ENCODE assay signal across 8 cellular contexts in the genomic region with DNA sequence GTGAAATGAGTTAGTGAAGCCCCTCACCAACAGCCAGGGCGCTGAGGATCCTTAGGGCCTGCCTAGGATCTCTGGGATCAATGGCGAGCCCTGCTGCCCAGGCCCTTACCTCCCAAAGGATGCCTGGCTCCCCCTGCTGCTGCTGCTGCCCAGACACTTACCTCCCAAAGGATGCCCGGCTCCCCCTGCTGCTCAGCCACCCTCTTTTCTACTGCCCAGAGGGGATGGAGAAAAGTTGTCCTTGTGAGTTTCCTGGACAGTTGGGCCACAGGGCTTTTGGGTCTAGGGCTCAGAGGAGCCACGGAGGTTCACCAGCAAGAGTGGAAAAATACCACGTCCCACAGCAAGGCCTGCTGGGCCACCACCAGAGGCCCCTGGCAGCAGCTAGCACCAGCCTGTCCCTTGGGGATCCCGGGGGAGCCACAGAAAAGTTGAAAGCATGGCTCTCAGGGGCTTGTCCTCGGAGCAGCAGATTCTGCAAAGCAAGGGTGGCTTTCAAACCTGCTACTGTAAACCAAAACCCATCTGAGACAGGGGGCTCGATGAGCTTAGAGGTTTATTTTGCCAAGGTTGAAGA. TPM values are rescaled to one million over a fixed set of nuclear protein-coding genes. Genes with fewer than 3 reads are reported as not detected.
DNase-seq lines count a peak whose midpoint lies in the region; ATAC-seq and TF ChIP-seq lines count a peak whose summit lies in the region.

No MANE protein-coding gene starts in this region.

- no peaks in the 10 kb centered on the region for H3K9me3 ChIP-seq in PC-3 (ENCODE audit: low read length)

- CTCF ChIA-PET in PC-3 (lab: Charles Lee), result interaction anchor here (1.0 to 1.9 kb wide), 4 partner anchors 10 to 258 kb away, joined by 5 to 20 read pairs (median 11); partner anchors contain the start of gene SLC6A6

- no peak overlapping the region for H2AFZ ChIP-seq in PC-3 (ENCODE audit: low read length)

- H3K27ac ChIP-seq in PC-3 (ENCODE audit: low read length), result no peak overlapping the region

- peak; percentile 74 for ATAC-seq in GM21786 (IDR thresholded peaks at IDR 0.05; ENCODE audit: unreplicated experiment)
- peak; percentile 73 for ATAC-seq in PC-3
- ATAC-seq in GM19467 (IDR thresholded peaks at IDR 0.05; ENCODE audit: unreplicated experiment), result no peak
- ATAC-seq in HG03521 (IDR thresholded peaks at IDR 0.05; ENCODE audit: unreplicated experiment), result no peak

- no peak overlapping the region for H3K4me3 ChIP-seq in PC-3 (ENCODE audit: low read length)

- peaks cover 12% of the 10 kb centered on the region for H3K4me1 ChIP-seq in PC-3 (ENCODE audit: insufficient read depth, low read length)

- no peaks in the 10 kb centered on the region for H3K79me2 ChIP-seq in PC-3 (ENCODE audit: low read length)

- DNase-seq in COR-L47 (lab: John Stamatoyannopoulos, UW), result peak; percentile 46
- DNase-seq in PC-3, result peak; percentile 74
- peak in 40 of 58 donors; percentile 11 to 65 (median 34) for DNase-seq in anterior cingulate cortex (lab: John Stamatoyannopoulos, UW)
- peak; percentile 76 for DNase-seq in hepatic stellate cell (ENCODE audit: low spot score)
- peak; percentile 25 for DNase-seq in stimulated activated CD4-positive, alpha-beta T cell treated with anti-CD3 and anti-CD28 coated beads, Interleukin-2, amount 100 ng/mL, for 4 hours (ENCODE audit: low read depth)

- no peaks in the 10 kb centered on the region for H3K9me2 ChIP-seq in PC-3 (replicated peaks; ENCODE audit: low read length)

- intact Hi-C loops in PC-3 (cut with micrococcal nuclease), result loop anchor here (1.0 kb wide), 1 partner anchor 201 kb away; no protein-coding TSS in a partner anchor

- H3K4me2 ChIP-seq in PC-3 (ENCODE audit: low read length), result no peak overlapping the region

- peaks cover 6% of the 10 kb centered on the region for H3F3A ChIP-seq in PC-3 (ENCODE audit: low read length, unreplicated experiment)

- no TSS peak for BruUV-seq in PC-3 (replicated peaks; lab: Mats Ljungman, UMichigan)

- peak; percentile 97 for TF ChIP-seq CTCF in PC-3 (conservative IDR thresholded peaks at IDR 0.05; ENCODE audit: low read depth, low read length)

- H3K27me3 ChIP-seq in PC-3 (ENCODE audit: low read length), result no peaks in the 10 kb centered on the region

- no peak overlapping the region for H3K9ac ChIP-seq in PC-3 (ENCODE audit: low read length)

- no peaks in the 10 kb centered on the region for H4K20me1 ChIP-seq in PC-3 (ENCODE audit: low read length)

- H3K36me3 ChIP-seq in PC-3 (ENCODE audit: low read depth, low read length), result peaks cover 18% of the 10 kb centered on the region

- POLR2A ChIA-PET in PC-3 (lab: Charles Lee; ENCODE audit: unreplicated experiment), result no interaction called here

RNA-seq across cellular contexts. Expression of gene SLC6A6, which starts 59.4 kb away (rescaled TPM):
- total RNA-seq in PC-3 (2014; rRNA removed), result 28.1 and 31.9 TPM in 2 replicates

Comparison
In these comparisons a context has a peak if more than half of its experiments do, and no peak if none do; other contexts are left out.
1. DNase-seq: peak in every context shown above with its lines; median percentile 76 in hepatic stellate cell; 74 in PC-3; 46 in COR-L47; 34 in anterior cingulate cortex; 25 in stimulated activated CD4-positive, alpha-beta T cell treated with anti-CD3 and anti-CD28 coated beads, Interleukin-2, amount 100 ng/mL, for 4 hours.
2. ATAC-seq: peak in GM21786 (single experiment) and PC-3 (single experiment); none in GM19467 (single experiment) and HG03521 (single experiment).